ENCODE assay signal across 18 cellular contexts in genomic region chr9:2027761-2028160, GRCh38. TPM values are rescaled to one million over a fixed set of nuclear protein-coding genes. Genes with fewer than 3 reads are reported as not detected.
DNase-seq lines count a peak whose midpoint lies in the region; ATAC-seq and TF ChIP-seq lines count a peak whose summit lies in the region.
"Had no signal": no experiment of that assay in that cellular context is flagged by ENCODE, and none has a peak within 500 bp of the region (broad histone marks: within the 10 kb centered on the region; RNA-seq: fewer than 3 reads in every experiment).

No MANE protein-coding gene starts in this region.

- intact Hi-C loops in vagina (cut with DNase I): no loop called here
- intact Hi-C loops in tibial artery (cut with DNase I; ENCODE audit: low total_unique reads): no loop called here

- H3K9me3 Mint-ChIP-seq in stimulated activated naive CD8-positive, alpha-beta T cell treated with anti-CD3 and anti-CD28 coated beads, Interleukin-15, Interleukin-2, amounts not matched to agents 100 ng/mL and 50 ng/mL, for 24 hours: no peaks in the 10 kb centered on the region
- no peaks in the 10 kb centered on the region for H3K9me3 Mint-ChIP-seq in stimulated activated naive CD8-positive, alpha-beta T cell treated with anti-CD3 and anti-CD28 coated beads, Interleukin-15, amount 100 ng/mL, for 72 hours
- H3K9me3 Mint-ChIP-seq: IgD-negative memory B cell had no signal

- H3K4me1 ChIP-seq in vagina (peaks cover 91% of the 10 kb centered on the region), tibial artery (peaks cover 0 to 92% (median 50%) of the 10 kb centered on the region in 4 donors)

- TF ChIP-seq CTCF in vagina (IDR thresholded peaks at IDR 0.05): no peak
- no peak for TF ChIP-seq CTCF in tibial artery (IDR thresholded peaks at IDR 0.05)

- no peaks in the 10 kb centered on the region for H3K27me3 Mint-ChIP-seq in stimulated activated naive CD8-positive, alpha-beta T cell treated with anti-CD3 and anti-CD28 coated beads, Interleukin-15, Interleukin-2, amounts not matched to agents 100 ng/mL and 50 ng/mL, for 24 hours
- no peaks in the 10 kb centered on the region for H3K27me3 Mint-ChIP-seq in stimulated activated naive CD8-positive, alpha-beta T cell treated with anti-CD3 and anti-CD28 coated beads, Interleukin-15, amount 100 ng/mL, for 72 hours
- H3K27me3 Mint-ChIP-seq in T-helper 17 cell: no peaks in the 10 kb centered on the region
- H3K27me3 Mint-ChIP-seq: IgD-negative memory B cell had no signal

- H3K9me3 ChIP-seq in T-helper 17 cell (ENCODE audit: control insufficient read depth, low read length, poor library complexity, severe bottlenecking): no peaks in the 10 kb centered on the region
- H3K9me3 ChIP-seq in vagina: no peaks in the 10 kb centered on the region
- no peaks in the 10 kb centered on the region for H3K9me3 ChIP-seq in tibial artery
- H3K9me3 ChIP-seq: upper lobe of right lung had no signal

- H3K4me1 Mint-ChIP-seq in stimulated activated naive CD8-positive, alpha-beta T cell treated with anti-CD3 and anti-CD28 coated beads, Interleukin-15, Interleukin-2, amounts not matched to agents 100 ng/mL and 50 ng/mL, for 24 hours (ENCODE audit: low read depth): peaks cover 97% of the 10 kb centered on the region
- H3K4me1 Mint-ChIP-seq in stimulated activated naive CD8-positive, alpha-beta T cell treated with anti-CD3 and anti-CD28 coated beads, Interleukin-15, amount 100 ng/mL, for 72 hours: peaks cover 93% of the 10 kb centered on the region
- H3K4me1 Mint-ChIP-seq in T-helper 17 cell: peaks cover 79% of the 10 kb centered on the region

- peak overlapping the region; percentile 59 for H3K27ac Mint-ChIP-seq in stimulated activated naive CD8-positive, alpha-beta T cell treated with anti-CD3 and anti-CD28 coated beads, Interleukin-15, Interleukin-2, amounts not matched to agents 100 ng/mL and 50 ng/mL, for 24 hours
- H3K27ac Mint-ChIP-seq in stimulated activated naive CD8-positive, alpha-beta T cell treated with anti-CD3 and anti-CD28 coated beads, Interleukin-15, amount 100 ng/mL, for 72 hours: no peak overlapping the region
- H3K27ac Mint-ChIP-seq in T-helper 17 cell: peak overlapping the region; percentile 94

- DNase-seq in stimulated activated naive CD8-positive, alpha-beta T cell treated with anti-CD3 and anti-CD28 coated beads, Interleukin-15, amount 100 ng/mL, for 72 hours: no peak
- DNase-seq in T-helper 17 cell (no peak), kidney tubule cell (ENCODE audit: low spot score) (peak; percentile 19), vagina (ENCODE audit: extremely low spot score in 2 of 2) (no peak), cerebellar cortex (ENCODE audit: low spot score) (no peak), tibial artery (no peak)
- DNase-seq: activated effector memory CD4-positive, alpha-beta T cell treated with Interleukin-2 at 50 U/mL for 16 hours; amniotic stem cell; NCI-H187; NCI-H345; PC-9; SIG-M5; stimulated activated naive CD4-positive, alpha-beta T cell treated with Interleukin-2 at 50 U/mL for 16 hours; upper lobe of right lung had no signal

- no peak overlapping the region for H3K4me3 Mint-ChIP-seq in stimulated activated naive CD8-positive, alpha-beta T cell treated with anti-CD3 and anti-CD28 coated beads, Interleukin-15, Interleukin-2, amounts not matched to agents 100 ng/mL and 50 ng/mL, for 24 hours
- no peak overlapping the region for H3K4me3 Mint-ChIP-seq in stimulated activated naive CD8-positive, alpha-beta T cell treated with anti-CD3 and anti-CD28 coated beads, Interleukin-15, amount 100 ng/mL, for 72 hours
- H3K4me3 Mint-ChIP-seq in T-helper 17 cell: peak overlapping the region; percentile 66

- H3K27me3 ChIP-seq in vagina: no peaks in the 10 kb centered on the region
- no peaks in the 10 kb centered on the region for H3K27me3 ChIP-seq in tibial artery
- H3K27me3 ChIP-seq: upper lobe of right lung had no signal

- no peak overlapping the region for H3K4me3 ChIP-seq in vagina
- H3K4me3 ChIP-seq in tibial artery: no peak overlapping the region
- H3K4me3 ChIP-seq: PC-9, upper lobe of right lung had no signal

- H3K27ac ChIP-seq in vagina (peak overlapping the region; percentile 52), tibial artery (no peak overlapping the region)
- H3K27ac ChIP-seq: PC-9 had no signal

- TF ChIP-seq POLR2A in vagina (IDR thresholded peaks at IDR 0.05): no peak

- H3K36me3 ChIP-seq in vagina: peaks cover 0 to under 1% of the 10 kb centered on the region in 2 donors
- H3K36me3 ChIP-seq in tibial artery: peaks cover 2 to 4% (median 3%) of the 10 kb centered on the region in 3 donors

- no peak for ATAC-seq in stimulated activated naive CD8-positive, alpha-beta T cell treated with anti-CD3 and anti-CD28 coated beads, Interleukin-15, amount 100 ng/mL, for 72 hours
- ATAC-seq in T-helper 17 cell (no peak), GM18870 (IDR thresholded peaks at IDR 0.05; ENCODE audit: unreplicated experiment) (no peak)
- ATAC-seq: esophagus mucosa, upper lobe of right lung had no signal

- peaks cover 45% of the 10 kb centered on the region for H3K36me3 Mint-ChIP-seq in stimulated activated naive CD8-positive, alpha-beta T cell treated with anti-CD3 and anti-CD28 coated beads, Interleukin-15, Interleukin-2, amounts not matched to agents 100 ng/mL and 50 ng/mL, for 24 hours (ENCODE audit: low read depth)
- peaks cover 19% of the 10 kb centered on the region for H3K36me3 Mint-ChIP-seq in T-helper 17 cell (ENCODE audit: low read depth)

RNA-seq across cellular contexts. Expression of gene SMARCA2, which starts 12.6 kb away (rescaled TPM):
- total RNA-seq in T-helper 17 cell: 100 to 1,000 TPM; 244 to 296 TPM
- total RNA-seq in vagina: 98.0 TPM

Comparison
In these comparisons a context has a peak if more than half of its experiments do, and no peak if none do; other contexts are left out.
1. H3K27ac Mint-ChIP-seq: peak in stimulated activated naive CD8-positive, alpha-beta T cell treated with anti-CD3 and anti-CD28 coated beads, Interleukin-15, Interleukin-2, amounts not matched to agents 100 ng/mL and 50 ng/mL, for 24 hours (single experiment) and T-helper 17 cell (single experiment); none in stimulated activated naive CD8-positive, alpha-beta T cell treated with anti-CD3 and anti-CD28 coated beads, Interleukin-15, amount 100 ng/mL, for 72 hours (0 of 2).